21 cellular contexts compared by ENCODE assay signal in the genomic region with DNA sequence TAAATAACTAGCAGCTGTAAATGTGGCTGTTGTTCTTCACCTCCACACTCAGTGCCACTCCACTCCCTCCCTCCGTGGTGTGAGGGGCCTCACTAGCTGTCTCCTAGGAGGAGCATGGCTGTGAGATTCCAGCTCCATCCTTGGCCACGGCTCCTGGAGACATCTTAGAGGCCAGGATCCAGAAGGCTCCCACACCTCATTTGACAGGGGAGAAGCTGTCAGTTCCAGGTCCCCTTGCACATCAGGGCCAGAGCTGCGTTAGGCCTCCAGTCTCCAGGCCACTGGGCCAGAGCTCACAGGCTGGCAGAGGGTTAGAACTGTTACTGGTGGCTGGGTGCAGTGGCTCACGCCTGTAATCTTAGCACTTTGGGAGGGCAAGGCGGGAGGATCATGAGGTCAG. TPM values are rescaled to one million over a fixed set of nuclear protein-coding genes. Genes with fewer than 3 reads are reported as not detected.
A peak's percentile ranks its signal among the peaks of the same experiment; 100 is the strongest.
DNase-seq lines count a peak whose midpoint lies in the region; ATAC-seq and TF ChIP-seq lines count a peak whose summit lies in the region.
"Had no signal": no experiment of that assay in that cellular context is flagged by ENCODE, and none has a peak within 500 bp of the region (broad histone marks: within the 10 kb centered on the region; RNA-seq: fewer than 3 reads in every experiment).

No MANE protein-coding gene starts in this region.

- peak; percentile 6 for DNase-seq in D341Med (ENCODE audit: low spot score)
- no peak for DNase-seq in RWPE1 (ENCODE audit: low spot score)
- peak; percentile 45 for DNase-seq in left lobe of liver (ENCODE audit: low spot score)
- DNase-seq in posterior vena cava (ENCODE audit: low spot score), result peak; percentile 60
- DNase-seq in heart left ventricle, result no peak
- no peak for DNase-seq in vagina (ENCODE audit: extremely low spot score in 2 of 2)
- DNase-seq in UCSD-AML1 (lab: John Stamatoyannopoulos, UW; ENCODE audit: unreplicated experiment), result no peak
- DNase-seq: GM23248, HFFc6, KG1, MM.1S, NCI-H2029, NCI-H446, NCI-H524 treated with DMSO at 0.1 percent for 48 hours, PC-9, Right ventricle myocardium superior had no signal

- H3K36me3 ChIP-seq in heart left ventricle, result no peaks in the 10 kb centered on the region
- H3K36me3 ChIP-seq in vagina, result no peaks in the 10 kb centered on the region
- H3K36me3 ChIP-seq: HAP-1, SJSA1 had no signal

- H3K27me3 ChIP-seq in heart left ventricle, result no peaks in the 10 kb centered on the region
- H3K27me3 ChIP-seq in vagina, result no peaks in the 10 kb centered on the region
- H3K27me3 ChIP-seq: SJSA1 had no signal

- H3K4me3 ChIP-seq in heart left ventricle (no peak overlapping the region), vagina (no peak overlapping the region)
- H3K4me3 ChIP-seq: GM23248, HAP-1, PC-9, SJSA1 had no signal

- 92 to 97% (median 95%) methylated on average over 5 of the region's 5 CpGs for WGBS in heart left ventricle, 4 donors

- TF ChIP-seq POLR2A in heart left ventricle (IDR thresholded peaks at IDR 0.05), result no peak
- TF ChIP-seq POLR2A in vagina (IDR thresholded peaks at IDR 0.05), result no peak

- peaks cover 0 to 24% (median 5%) of the 10 kb centered on the region in 12 donors for H3K4me1 ChIP-seq in heart left ventricle
- no peaks in the 10 kb centered on the region for H3K4me1 ChIP-seq in vagina
- H3K4me1 ChIP-seq: HAP-1, SJSA1 had no signal

- POLR2A ChIA-PET in RWPE1 (lab: Yijun Ruan, JAX; ENCODE audit: low non-redundant PET), result no interaction called here

- TF ChIP-seq CTCF in RWPE1 (conservative IDR thresholded peaks at IDR 0.05; ENCODE audit: low read depth) (no peak), heart left ventricle (IDR thresholded peaks at IDR 0.05) (no peak), vagina (IDR thresholded peaks at IDR 0.05) (no peak)

- H3K27ac ChIP-seq in RWPE1 (peak overlapping the region; percentile 32), heart left ventricle (no peak overlapping the region), vagina (no peak overlapping the region)
- H3K27ac ChIP-seq: GM23248, PC-9, SJSA1 had no signal

- CTCF ChIA-PET in RWPE1 (lab: Yijun Ruan, JAX), result no interaction called here

- ATAC-seq in left lobe of liver, result no peak
- no peak for ATAC-seq in heart left ventricle

- intact Hi-C loops in posterior vena cava (cut with DNase I) (no loop called here), heart left ventricle (cut with DNase I) (no loop called here), vagina (cut with DNase I) (no loop called here)

- no peaks in the 10 kb centered on the region for H3K9me3 ChIP-seq in heart left ventricle
- H3K9me3 ChIP-seq in vagina, result no peaks in the 10 kb centered on the region
- H3K9me3 ChIP-seq: HAP-1, SJSA1 had no signal

RNA-seq across cellular contexts. Expression of gene PCSK9, which starts 15.0 kb away (rescaled TPM):
- total RNA-seq in left lobe of liver (31.6 TPM), posterior vena cava (under 1 TPM in 1 of 2 donors, not detected in 1; 0.32 TPM), heart left ventricle (under 1 TPM in 1 of 9 donors, not detected in 8; 0.45 TPM), vagina (0.25 TPM)
- under 1 TPM in 1 of 2 donors, not detected in 1; 0.04 TPM for polyA plus RNA-seq in heart left ventricle
- total RNA-seq: A172, Right ventricle myocardium superior, RPMI7951 had no signal

RNA-seq across cellular contexts. Expression of gene BSND, which starts 55.7 kb away (rescaled TPM):
- total RNA-seq in left lobe of liver (not detected), posterior vena cava (not detected), heart left ventricle (not detected), vagina (not detected)
- not detected for polyA plus RNA-seq in heart left ventricle
- total RNA-seq: A172, GM23248, HFFc6, Right ventricle myocardium superior, RPMI7951, SJSA1 had no signal
- polyA plus RNA-seq: BJ, GM23248 had no signal

Comparison
In these comparisons a context has a peak if more than half of its experiments do, and no peak if none do; other contexts are left out.
1. DNase-seq: peak in D341Med (single experiment), left lobe of liver (single experiment) and posterior vena cava (single experiment); none in RWPE1 (single experiment), heart left ventricle (0 of 5), vagina (0 of 2) and UCSD-AML1 (single experiment).
2. RNA of gene PCSK9, which starts 15.0 kb away (total RNA-seq): 31.6 TPM in left lobe of liver (single experiment); 0.32 TPM in posterior vena cava, 0.25 TPM in vagina (single experiment) and 0.45 TPM in heart left ventricle; every median in the first group is over 10 times any median in the second.